Comparison of ENCODE assay signal across 1 cellular context in the genomic region with DNA sequence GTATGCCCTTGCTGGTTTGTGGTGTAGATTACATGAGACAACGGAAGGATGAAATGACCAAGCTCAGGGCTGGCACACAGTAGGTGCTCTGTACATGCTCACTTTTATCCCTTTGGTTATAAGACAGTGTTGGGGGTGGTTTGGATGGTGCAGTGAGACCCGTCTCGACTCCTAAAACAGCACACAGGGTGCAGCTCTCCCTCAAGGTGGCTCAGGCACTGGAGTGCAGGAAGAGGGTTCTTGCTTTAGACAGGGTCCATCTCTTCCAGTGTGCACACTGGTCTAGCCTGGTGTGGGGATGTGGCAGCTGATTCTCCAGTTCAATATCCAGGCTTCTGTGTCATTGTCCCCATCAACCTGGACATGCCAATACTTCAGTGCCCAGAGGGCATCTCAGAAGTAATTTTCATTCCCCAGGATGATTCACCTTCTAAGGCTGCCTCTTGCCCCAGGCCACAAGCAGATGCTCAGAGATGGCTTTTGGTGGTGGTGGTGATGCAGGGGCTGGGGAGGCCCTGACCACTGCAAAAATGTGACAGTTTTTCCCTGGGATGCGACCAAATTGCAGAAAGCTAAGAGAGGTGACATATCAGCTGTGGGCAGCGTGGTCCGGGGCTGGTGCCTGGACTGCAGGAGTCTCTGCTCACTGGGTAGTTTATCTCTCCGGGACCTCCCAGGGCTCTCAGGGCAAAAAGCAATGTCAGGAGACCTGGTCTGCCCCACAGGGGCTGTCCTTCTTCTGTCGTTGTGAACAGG.
TF ChIP-seq lines count a peak whose summit lies in the region.

No MANE protein-coding gene starts in this region.

TF ChIP-seq in HepG2, 621 proteins besides CTCF, POLR2A, EP300 and RAD21:
- TF ChIP-seq, protein P1, sequence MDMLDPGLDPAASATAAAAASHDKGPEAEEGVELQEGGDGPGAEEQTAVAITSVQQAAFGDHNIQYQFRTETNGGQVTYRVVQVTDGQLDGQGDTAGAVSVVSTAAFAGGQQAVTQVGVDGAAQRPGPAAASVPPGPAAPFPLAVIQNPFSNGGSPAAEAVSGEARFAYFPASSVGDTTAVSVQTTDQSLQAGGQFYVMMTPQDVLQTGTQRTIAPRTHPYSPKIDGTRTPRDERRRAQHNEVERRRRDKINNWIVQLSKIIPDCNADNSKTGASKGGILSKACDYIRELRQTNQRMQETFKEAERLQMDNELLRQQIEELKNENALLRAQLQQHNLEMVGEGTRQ (IDR thresholded peaks at IDR 0.05; ENCODE audit: low read depth, low read length) = no peak
- TF ChIP-seq, protein P1 (CRISPR knock-in tag; IDR thresholded peaks at IDR 0.05; ENCODE audit: borderline replicate concordance) = no peak
- TF ChIP-seq RXRB (CRISPR knock-in tag; IDR thresholded peaks at IDR 0.05; ENCODE audit: borderline replicate concordance) (no peak), KLF6 (CRISPR knock-in tag; IDR thresholded peaks at IDR 0.05) (no peak), MAFF (IDR thresholded peaks at IDR 0.05; ENCODE audit: low read depth, low read length) (no peak), ZNF441 (CRISPR knock-in tag; IDR thresholded peaks at IDR 0.05; ENCODE audit: borderline replicate concordance) (no peak), ZNF749 (CRISPR knock-in tag; IDR thresholded peaks at IDR 0.05; ENCODE audit: borderline replicate concordance) (no peak), ZNF577 (CRISPR knock-in tag; IDR thresholded peaks at IDR 0.05; ENCODE audit: borderline replicate concordance, low read depth) (no peak), JUND (CRISPR knock-in tag; IDR thresholded peaks at IDR 0.05) (no peak), ZFP36L1 (CRISPR knock-in tag; IDR thresholded peaks at IDR 0.05) (no peak), FOXA3 (CRISPR knock-in tag; IDR thresholded peaks at IDR 0.05) (no peak), HOXA3 (CRISPR knock-in tag; IDR thresholded peaks at IDR 0.05) (no peak), CENPX (CRISPR knock-in tag; IDR thresholded peaks at IDR 0.05) (no peak), IKZF1 (IDR thresholded peaks at IDR 0.05) (no peak)
- TF ChIP-seq, protein P2, sequence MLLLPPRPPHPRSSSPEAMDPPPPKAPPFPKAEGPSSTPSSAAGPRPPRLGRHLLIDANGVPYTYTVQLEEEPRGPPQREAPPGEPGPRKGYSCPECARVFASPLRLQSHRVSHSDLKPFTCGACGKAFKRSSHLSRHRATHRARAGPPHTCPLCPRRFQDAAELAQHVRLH (CRISPR knock-in tag; IDR thresholded peaks at IDR 0.05; ENCODE audit: borderline replicate concordance, low read depth) = no peak
- TF ChIP-seq, protein P3, sequence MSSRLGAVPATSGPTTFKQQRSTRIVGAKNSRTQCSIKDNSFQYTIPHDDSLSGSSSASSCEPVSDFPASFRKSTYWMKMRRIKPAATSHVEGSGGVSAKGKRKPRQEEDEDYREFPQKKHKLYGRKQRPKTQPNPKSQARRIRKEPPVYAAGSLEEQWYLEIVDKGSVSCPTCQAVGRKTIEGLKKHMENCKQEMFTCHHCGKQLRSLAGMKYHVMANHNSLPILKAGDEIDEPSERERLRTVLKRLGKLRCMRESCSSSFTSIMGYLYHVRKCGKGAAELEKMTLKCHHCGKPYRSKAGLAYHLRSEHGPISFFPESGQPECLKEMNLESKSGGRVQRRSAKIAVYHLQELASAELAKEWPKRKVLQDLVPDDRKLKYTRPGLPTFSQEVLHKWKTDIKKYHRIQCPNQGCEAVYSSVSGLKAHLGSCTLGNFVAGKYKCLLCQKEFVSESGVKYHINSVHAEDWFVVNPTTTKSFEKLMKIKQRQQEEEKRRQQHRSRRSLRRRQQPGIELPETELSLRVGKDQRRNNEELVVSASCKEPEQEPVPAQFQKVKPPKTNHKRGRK (CRISPR knock-in tag; IDR thresholded peaks at IDR 0.05) = no peak
